19 cellular contexts compared by ENCODE assay signal in genomic region chr16:82888616-82889015, GRCh38.
DNase-seq lines count a peak whose midpoint lies in the region; ATAC-seq and TF ChIP-seq lines count a peak whose summit lies in the region.
"Had no signal": no experiment of that assay in that cellular context is flagged by ENCODE, and none has a peak within 500 bp of the region (broad histone marks: within the 10 kb centered on the region; RNA-seq: fewer than 3 reads in every experiment).

No MANE protein-coding gene starts in this region.

- no peak overlapping the region for H3K27ac Mint-ChIP-seq in activated naive CD4-positive, alpha-beta T cell treated with anti-CD3 and anti-CD28 coated beads, Interleukin-2, amount 50 U/mL, for 72 hours
- H3K27ac Mint-ChIP-seq: activated T-cell treated with anti-CD3 and anti-CD28 coated beads, Interleukin-2, amount 50 U/mL, for 72 hours; effector memory CD8-positive, alpha-beta T cell had no signal

- dilution Hi-C loops in IMR-90 (cut with HindIII; ENCODE audit: low sequenced_read_pairs, unreplicated experiment), result no loop called here

- no peak overlapping the region for H2AFZ ChIP-seq in IMR-90 (replicated peaks; ENCODE audit: low read length, poor library complexity)
- H2AFZ ChIP-seq in mesenchymal stem cell (ENCODE audit: low read depth, low read length), result no peak overlapping the region
- H2AFZ ChIP-seq: PC-9 had no signal

- H2BK15ac ChIP-seq in IMR-90 (ENCODE audit: low read depth, low read length) (no peak overlapping the region), mesenchymal stem cell (ENCODE audit: low read depth, poor library complexity, severe bottlenecking) (no peak overlapping the region), mesendoderm (replicated peaks; ENCODE audit: low read depth) (no peak overlapping the region)

- H3K23ac ChIP-seq in IMR-90 (ENCODE audit: low read depth, low read length) (no peak overlapping the region), mesenchymal stem cell (ENCODE audit: low read length in 2 of 2) (no peak overlapping the region), mesendoderm (ENCODE audit: low read length) (no peak overlapping the region)

- in situ Hi-C loops in IMR-90 (cut with MboI; ENCODE audit: low sequenced_read_pairs), result no loop called here

- intact Hi-C loops in IMR-90 (cut with micrococcal nuclease), result loop anchor here (5.0 to 10.0 kb wide), 2 partner anchors 256 to 326 kb away; no protein-coding TSS in a partner anchor

- no peak for TF ChIP-seq RAD21 in IMR-90 (IDR thresholded peaks at IDR 0.05; ENCODE audit: low read length)

- H3K4me3 ChIP-seq in AG04450 (ENCODE audit: low read depth, low read length), result peak overlapping the region; percentile 25
- H3K4me3 ChIP-seq in IMR-90 (ENCODE audit: insufficient read depth, low read depth, low read length), result peak overlapping the region; percentile 9; the same call in 1 of the 2 replicates
- no peak overlapping the region for H3K4me3 ChIP-seq in choroid plexus epithelial cell (ENCODE audit: low read depth, low read length)
- no peak overlapping the region for H3K4me3 ChIP-seq in mesenchymal stem cell (ENCODE audit: insufficient read depth in 1 of 2, low read depth in 1 of 2, low read length in 2 of 2)
- H3K4me3 ChIP-seq in mesendoderm (ENCODE audit: low read length), result no peak overlapping the region
- H3K4me3 ChIP-seq: PC-9 had no signal

- H2BK5ac ChIP-seq in IMR-90 (ENCODE audit: low read depth, low read length, poor library complexity, severe bottlenecking) (no peak overlapping the region), mesenchymal stem cell (ENCODE audit: low read depth, low read length, poor library complexity, severe bottlenecking) (no peak overlapping the region), mesendoderm (ENCODE audit: low read length) (no peak overlapping the region)

- no TSS peak for BruUV-seq in IMR-90 (replicated peaks; lab: Mats Ljungman, UMichigan)

- H3K14ac ChIP-seq in IMR-90 (replicated peaks; ENCODE audit: low read depth, low read length), result peak overlapping the region; percentile 59
- no peak overlapping the region for H3K14ac ChIP-seq in mesenchymal stem cell (ENCODE audit: low read length in 2 of 2)

- peaks cover 0 to 11% of the 10 kb centered on the region in 2 experiments; a peak in 2 of 4 replicates for H3K79me1 ChIP-seq in IMR-90 (ENCODE audit: low read depth in 1 of 2, low read length in 2 of 2)
- peaks cover 9% of the 10 kb centered on the region for H3K79me1 ChIP-seq in mesenchymal stem cell (replicated peaks; ENCODE audit: low read length, poor library complexity, severe bottlenecking)
- no peaks in the 10 kb centered on the region for H3K79me1 ChIP-seq in mesendoderm (ENCODE audit: low read length)

- no CpG with 5 or more reads among the region's 4 CpGs for WGBS in IMR-90 (ENCODE audit: extremely low coverage in 2 of 2, insufficient read length in 1 of 2), 2 experiments
- WGBS in mesenchymal stem cell, result 4% methylated on average over 4 of the region's 4 CpGs
- WGBS in mesendoderm (ENCODE audit: extremely low coverage, insufficient coverage, low lambda C conversion rate), result no CpG with 5 or more reads among the region's 4 CpGs

- H3K9me1 ChIP-seq in IMR-90 (ENCODE audit: insufficient read depth, low read length), result no peaks in the 10 kb centered on the region; the same call in 1 of the 2 replicates

- no peak overlapping the region for H3K27ac ChIP-seq in AG04450 (ENCODE audit: low read depth, low read length)
- H3K27ac ChIP-seq in IMR-90 (ENCODE audit: insufficient read depth, low read length), result peak overlapping the region; percentile 59; the same call in 1 of the 2 replicates
- H3K27ac ChIP-seq in mesenchymal stem cell (ENCODE audit: low read length, poor library complexity, severe bottlenecking), result no peak overlapping the region
- H3K27ac ChIP-seq in mesendoderm (ENCODE audit: low read depth, low read length), result no peak overlapping the region
- H3K27ac ChIP-seq: PC-9 had no signal

- peaks cover 8% of the 10 kb centered on the region; the same call in 1 of the 2 replicates for H4K20me1 ChIP-seq in IMR-90 (ENCODE audit: insufficient read depth, low read length)

- H3K4ac ChIP-seq in IMR-90 (ENCODE audit: low read depth, low read length) (no peak overlapping the region), mesenchymal stem cell (ENCODE audit: low read depth in 1 of 2, low read length in 2 of 2) (no peak overlapping the region), mesendoderm (ENCODE audit: low read depth, low read length) (no peak overlapping the region)

- H3K36me3 ChIP-seq in IMR-90 (ENCODE audit: control insufficient read depth, insufficient read depth, low read length) (no peaks in the 10 kb centered on the region), mesenchymal stem cell (ENCODE audit: control insufficient read depth in 1 of 2, insufficient read depth in 2 of 2, low read depth in 1 of 2, low read length in 2 of 2) (no peaks in the 10 kb centered on the region), mesendoderm (ENCODE audit: control insufficient read depth, insufficient read depth, low read length) (no peaks in the 10 kb centered on the region)

- no peak overlapping the region for H2AK9ac ChIP-seq in IMR-90 (replicated peaks; ENCODE audit: low read depth, low read length, poor library complexity)

- H3K4me2 ChIP-seq in IMR-90 (ENCODE audit: low read depth, low read length) (peak overlapping the region; percentile 86), mesenchymal stem cell (ENCODE audit: low read length, poor library complexity, severe bottlenecking) (no peak overlapping the region), mesendoderm (ENCODE audit: low read length) (no peak overlapping the region)
- H3K4me2 ChIP-seq: PC-9 had no signal

- H4K8ac ChIP-seq in IMR-90 (ENCODE audit: low read depth in 2 of 2, low read length in 2 of 2) (no peak overlapping the region), mesenchymal stem cell (ENCODE audit: low read length) (no peak overlapping the region), mesendoderm (ENCODE audit: low read depth, low read length) (no peak overlapping the region)

- H2BK20ac ChIP-seq in IMR-90 (ENCODE audit: low read depth, low read length), result no peak overlapping the region

- TF ChIP-seq POLR2A in IMR-90 (IDR thresholded peaks at IDR 0.05; ENCODE audit: low read depth, low read length), result no peak

- H3K79me2 ChIP-seq in mesendoderm (ENCODE audit: control insufficient read depth, insufficient read depth, low read length), result no peaks in the 10 kb centered on the region

- no peak overlapping the region for H3K18ac ChIP-seq in IMR-90 (ENCODE audit: low read depth, low read length)
- no peak overlapping the region for H3K18ac ChIP-seq in mesenchymal stem cell (ENCODE audit: low read depth in 1 of 2, low read length in 2 of 2)
- H3K18ac ChIP-seq in mesendoderm (ENCODE audit: low read length), result no peak overlapping the region

- H3K9me3 Mint-ChIP-seq in activated naive CD4-positive, alpha-beta T cell treated with anti-CD3 and anti-CD28 coated beads, Interleukin-2, amount 50 U/mL, for 72 hours, result peaks cover 0 to 6% of the 10 kb centered on the region in 2 donors
- H3K9me3 Mint-ChIP-seq: brain; effector memory CD8-positive, alpha-beta T cell had no signal

- DNase-seq in AG04450 (ENCODE audit: low read depth, low spot score) (peak; percentile 91), IMR-90 (peak; percentile 95), choroid plexus epithelial cell (ENCODE audit: low read depth) (peak; percentile 65), mesenchymal stem cell (peak; percentile 91), mesendoderm (no peak), activated gamma-delta T cell treated with Interleukin-2 at 50 U/mL for 16 hours (no peak)
- DNase-seq in activated naive CD4-positive, alpha-beta T cell treated with anti-CD3 and anti-CD28 coated beads, Interleukin-2, amount 50 U/mL, for 72 hours (ENCODE audit: low spot score in 2 of 2), result no peak
- DNase-seq: activated T-cell treated with anti-CD3 and anti-CD28 coated beads, Interleukin-2, amount 50 U/mL, for 72 hours; AML-193; effector memory CD8-positive, alpha-beta T cell; hippocampal formation; MM.1S; NCI-H2171 treated with DMSO at 0.1 percent for 48 hours; nucleus accumbens; PC-9; stimulated activated CD8-positive, alpha-beta memory T cell treated with anti-CD3 and anti-CD28 coated beads, Interleukin-4, amount 100 ng/mL, for 48 hours; T-helper 1 cell had no signal

- POLR2A ChIA-PET in AG04450 (lab: Yijun Ruan, JAX), result no interaction called here
- POLR2A ChIA-PET in IMR-90 (lab: Charles Lee; ENCODE audit: unreplicated experiment), result no interaction called here

- H3K36me3 Mint-ChIP-seq in activated naive CD4-positive, alpha-beta T cell treated with anti-CD3 and anti-CD28 coated beads, Interleukin-2, amount 50 U/mL, for 72 hours, result no peaks in the 10 kb centered on the region
- H3K36me3 Mint-ChIP-seq: brain had no signal

- H3K27me3 ChIP-seq in AG04450 (ENCODE audit: control insufficient read depth, insufficient read depth, low read length) (no peaks in the 10 kb centered on the region), IMR-90 (ENCODE audit: control insufficient read depth, insufficient read depth, low read length) (no peaks in the 10 kb centered on the region), mesenchymal stem cell (ENCODE audit: control insufficient read depth in 1 of 2, insufficient read depth in 1 of 2, low read length in 2 of 2) (no peaks in the 10 kb centered on the region), mesendoderm (ENCODE audit: insufficient read depth, low read length, poor library complexity) (no peaks in the 10 kb centered on the region)

- H2BK120ac ChIP-seq in IMR-90 (ENCODE audit: low read depth, low read length) (no peak overlapping the region), mesenchymal stem cell (ENCODE audit: low read depth, low read length) (no peak overlapping the region), mesendoderm (ENCODE audit: low read depth, low read length) (no peak overlapping the region)

- CTCF ChIA-PET in AG04450 (lab: Charles Lee) (interaction anchor here (0.6 to 0.8 kb wide), 2 partner anchors 558 to 1574 kb away, joined by 3 read pairs; partner anchors contain the start of gene GAN), IMR-90 (lab: Yijun Ruan, JAX) (interaction anchor here (0.6 kb wide), 1 partner anchor 657 kb away, joined by 3 read pairs; no protein-coding TSS in a partner anchor)

- H3K4me1 ChIP-seq in IMR-90 (ENCODE audit: control insufficient read depth, insufficient read depth, low read length), result peaks cover 7% of the 10 kb centered on the region
- peaks cover 2% of the 10 kb centered on the region for H3K4me1 ChIP-seq in mesenchymal stem cell (ENCODE audit: control insufficient read depth, insufficient read depth, low read depth, low read length)
- H3K4me1 ChIP-seq in mesendoderm (ENCODE audit: control insufficient read depth, low read depth, low read length), result no peaks in the 10 kb centered on the region

- H3K56ac ChIP-seq in IMR-90 (ENCODE audit: extremely low read depth, insufficient read depth, low read length), result no peak overlapping the region
- H3K56ac ChIP-seq in mesendoderm (ENCODE audit: low read length), result no peak overlapping the region

- H4K91ac ChIP-seq in IMR-90 (ENCODE audit: insufficient read depth, low read depth, low read length) (no peak overlapping the region), mesenchymal stem cell (ENCODE audit: low read length) (no peak overlapping the region)

- H2BK12ac ChIP-seq in mesenchymal stem cell (ENCODE audit: low read length in 2 of 2), result no peak overlapping the region

- H3K9me3 ChIP-seq in AG04450 (ENCODE audit: control insufficient read depth, insufficient read depth, low read length) (no peaks in the 10 kb centered on the region), IMR-90 (ENCODE audit: control insufficient read depth, insufficient read depth, low read length) (no peaks in the 10 kb centered on the region), mesenchymal stem cell (ENCODE audit: control insufficient read depth, low read length) (no peaks in the 10 kb centered on the region)

- ATAC-seq in IMR-90 (ENCODE audit: low read depth) (peak; percentile 92), GM19395 (IDR thresholded peaks at IDR 0.05; ENCODE audit: unreplicated experiment) (no peak)
- ATAC-seq in activated naive CD4-positive, alpha-beta T cell treated with anti-CD3 and anti-CD28 coated beads, Interleukin-2, amount 50 U/mL, for 72 hours, result no peak
- ATAC-seq: activated T-cell treated with anti-CD3 and anti-CD28 coated beads, Interleukin-2, amount 50 U/mL, for 72 hours; effector memory CD8-positive, alpha-beta T cell had no signal

- H4K5ac ChIP-seq in IMR-90 (ENCODE audit: low read depth, low read length), result no peak overlapping the region
- H4K5ac ChIP-seq in mesendoderm (ENCODE audit: low read length), result no peak overlapping the region

- H2AK5ac ChIP-seq in IMR-90 (ENCODE audit: low read depth, low read length) (no peak overlapping the region), mesenchymal stem cell (ENCODE audit: low read length, severe bottlenecking) (no peak overlapping the region), mesendoderm (ENCODE audit: low read length) (no peak overlapping the region)

- H3K9ac ChIP-seq in IMR-90 (ENCODE audit: low read depth, low read length) (no peak overlapping the region), mesenchymal stem cell (ENCODE audit: low read length) (no peak overlapping the region), mesendoderm (ENCODE audit: low read length) (no peak overlapping the region)

- no peak for TF ChIP-seq CTCF in AG04450 (IDR thresholded peaks at IDR 0.05; ENCODE audit: low read depth, low read length)
- TF ChIP-seq CTCF in IMR-90 (conservative IDR thresholded peaks at IDR 0.05; ENCODE audit: low read depth, low read length), result no peak
- no peak for TF ChIP-seq CTCF in choroid plexus epithelial cell (conservative IDR thresholded peaks at IDR 0.05; ENCODE audit: low read depth, low read length)

Comparison
In these comparisons a context has a peak if more than half of its experiments do, and no peak if none do; other contexts are left out.
1. DNase-seq: peak in AG04450 (single experiment), IMR-90 (single experiment), choroid plexus epithelial cell (single experiment) and mesenchymal stem cell (single experiment); none in activated naive CD4-positive, alpha-beta T cell treated with anti-CD3 and anti-CD28 coated beads, Interleukin-2, amount 50 U/mL, for 72 hours (0 of 2), mesendoderm (single experiment) and activated gamma-delta T cell treated with Interleukin-2 at 50 U/mL for 16 hours (single experiment).
2. H3K4me3 ChIP-seq: peak in AG04450 (single experiment) and IMR-90 (single experiment); none in choroid plexus epithelial cell (single experiment), mesenchymal stem cell (0 of 2) and mesendoderm (single experiment).